15 cellular contexts compared by ENCODE assay signal in genomic region chr14:69770559-69770958, GRCh38. TPM values are rescaled to one million over a fixed set of nuclear protein-coding genes. Genes with fewer than 3 reads are reported as not detected.
DNase-seq lines count a peak whose midpoint lies in the region; ATAC-seq and TF ChIP-seq lines count a peak whose summit lies in the region.
"Had no signal": no experiment of that assay in that cellular context is flagged by ENCODE, and none has a peak within 500 bp of the region (broad histone marks: within the 10 kb centered on the region; RNA-seq: fewer than 3 reads in every experiment).

No MANE protein-coding gene starts in this region.

- H3K14ac ChIP-seq in mesenchymal stem cell (ENCODE audit: low read length in 2 of 2): no peak overlapping the region

- DNase-seq in activated naive CD4-positive, alpha-beta T cell treated with Interleukin-2 at 50 U/mL for 16 hours: no peak
- no peak for DNase-seq in activated naive CD4-positive, alpha-beta T cell treated with anti-CD3 and anti-CD28 coated beads, Interleukin-2, amount 50 U/mL, for 72 hours (ENCODE audit: low spot score in 2 of 2)
- DNase-seq in mesenchymal stem cell (no peak), lower leg skin (ENCODE audit: low spot score in 2 of 2) (no peak), MM.1S (no peak), gastrocnemius medialis (no peak)
- DNase-seq: Kasumi-1, left ventricle myocardium superior, NCI-H1436 had no signal

- H4K8ac ChIP-seq in mesenchymal stem cell (ENCODE audit: low read length): no peak overlapping the region

- no peaks in the 10 kb centered on the region for H3K27me3 Mint-ChIP-seq in activated naive CD4-positive, alpha-beta T cell treated with anti-CD3 and anti-CD28 coated beads, Interleukin-2, amount 50 U/mL, for 24 hours

- H3K4me1 Mint-ChIP-seq in activated naive CD4-positive, alpha-beta T cell treated with anti-CD3 and anti-CD28 coated beads, Interleukin-2, amount 50 U/mL, for 24 hours: peaks cover 80% of the 10 kb centered on the region

- H3K9ac ChIP-seq in mesenchymal stem cell (ENCODE audit: low read length) (peak overlapping the region; percentile 38), MM.1S (ENCODE audit: low read length) (no peak overlapping the region)

- H4K91ac ChIP-seq in mesenchymal stem cell (ENCODE audit: low read length): no peak overlapping the region

- H3K23ac ChIP-seq in mesenchymal stem cell (ENCODE audit: low read length in 2 of 2): no peak overlapping the region

- H2AK5ac ChIP-seq in mesenchymal stem cell (ENCODE audit: low read length, severe bottlenecking): no peak overlapping the region

- in situ Hi-C loops in gastrocnemius medialis (cut with MboI; ENCODE audit: low sequenced_read_pairs in 4 of 4): no loop called here

- H2BK120ac ChIP-seq in mesenchymal stem cell (ENCODE audit: low read depth, low read length): no peak overlapping the region

- 0 out of 2 replicates have a peak, but pooled peaks cover 10% of the 10 kb centered on the region for H3F3A ChIP-seq in MM.1S (ENCODE audit: insufficient read depth, low read length)

- peaks cover 52% of the 10 kb centered on the region for H3K36me3 Mint-ChIP-seq in activated naive CD4-positive, alpha-beta T cell treated with anti-CD3 and anti-CD28 coated beads, Interleukin-2, amount 50 U/mL, for 24 hours
- peaks cover 64 to 98% of the 10 kb centered on the region in 2 donors for H3K36me3 Mint-ChIP-seq in activated naive CD4-positive, alpha-beta T cell treated with anti-CD3 and anti-CD28 coated beads, Interleukin-2, amount 50 U/mL, for 72 hours

- no peak overlapping the region for H3K18ac ChIP-seq in mesenchymal stem cell (ENCODE audit: low read depth in 1 of 2, low read length in 2 of 2)

- no peak overlapping the region for H2AFZ ChIP-seq in mesenchymal stem cell (ENCODE audit: low read depth, low read length)
- no peak overlapping the region for H2AFZ ChIP-seq in MM.1S (ENCODE audit: low read length)

- H3K79me1 ChIP-seq in mesenchymal stem cell (replicated peaks; ENCODE audit: low read length, poor library complexity, severe bottlenecking): peaks cover 24% of the 10 kb centered on the region

- TF ChIP-seq CTCF in lower leg skin (IDR thresholded peaks at IDR 0.05) (no peak), MM.1S (IDR thresholded peaks at IDR 0.05; ENCODE audit: low read length) (no peak), gastrocnemius medialis (IDR thresholded peaks at IDR 0.05 in 4 of 5, conservative IDR thresholded peaks at IDR 0.05 in 1 of 5) (no peak)

- ATAC-seq in activated naive CD4-positive, alpha-beta T cell treated with anti-CD3 and anti-CD28 coated beads, Interleukin-2, amount 50 U/mL, for 72 hours: no peak
- ATAC-seq in HG03432 (IDR thresholded peaks at IDR 0.05; ENCODE audit: unreplicated experiment) (no peak), gastrocnemius medialis (no peak)
- ATAC-seq: gastroesophageal sphincter, left ventricle myocardium superior had no signal

- H3K27ac Mint-ChIP-seq in activated naive CD4-positive, alpha-beta T cell treated with anti-CD3 and anti-CD28 coated beads, Interleukin-2, amount 50 U/mL, for 24 hours: peak overlapping the region; percentile 74
- peak overlapping the region; percentile 60 to 75 for H3K27ac Mint-ChIP-seq in activated naive CD4-positive, alpha-beta T cell treated with anti-CD3 and anti-CD28 coated beads, Interleukin-2, amount 50 U/mL, for 72 hours

- no peaks in the 10 kb centered on the region for H3K9me2 ChIP-seq in MM.1S (replicated peaks; ENCODE audit: insufficient read depth, low read length)

- H3K4me2 ChIP-seq in mesenchymal stem cell (ENCODE audit: low read length, poor library complexity, severe bottlenecking): no peak overlapping the region
- H3K4me2 ChIP-seq in MM.1S (ENCODE audit: low read depth, low read length): no peak overlapping the region

- H3K9me3 ChIP-seq in mesenchymal stem cell (ENCODE audit: control insufficient read depth, low read length) (no peaks in the 10 kb centered on the region), MM.1S (replicated peaks; ENCODE audit: insufficient read depth, low read length) (no peaks in the 10 kb centered on the region), gastrocnemius medialis (no peaks in the 10 kb centered on the region)
- H3K9me3 ChIP-seq: gastroesophageal sphincter had no signal

- TF ChIP-seq POLR2A in lower leg skin (IDR thresholded peaks at IDR 0.05) (no peak), gastrocnemius medialis (IDR thresholded peaks at IDR 0.05) (no peak)

- no peaks in the 10 kb centered on the region for H3K9me3 Mint-ChIP-seq in activated naive CD4-positive, alpha-beta T cell treated with anti-CD3 and anti-CD28 coated beads, Interleukin-2, amount 50 U/mL, for 24 hours
- H3K9me3 Mint-ChIP-seq in activated naive CD4-positive, alpha-beta T cell treated with anti-CD3 and anti-CD28 coated beads, Interleukin-2, amount 50 U/mL, for 72 hours: peaks cover 0 to 4% of the 10 kb centered on the region in 2 donors

- no peak overlapping the region for H3K27ac ChIP-seq in mesenchymal stem cell (ENCODE audit: low read length, poor library complexity, severe bottlenecking)
- no peak overlapping the region for H3K27ac ChIP-seq in MM.1S (ENCODE audit: low read length)
- no peak overlapping the region for H3K27ac ChIP-seq in gastrocnemius medialis
- H3K27ac ChIP-seq: gastroesophageal sphincter had no signal

- H3K4me1 ChIP-seq in mesenchymal stem cell (ENCODE audit: control insufficient read depth, insufficient read depth, low read depth, low read length) (peaks cover 12% of the 10 kb centered on the region), MM.1S (ENCODE audit: low read length) (0 out of 2 replicates have a peak, but pooled peaks cover 4% of the 10 kb centered on the region), gastrocnemius medialis (peaks cover 34 to 37% of the 10 kb centered on the region in 2 donors)

- no peak overlapping the region for H2BK15ac ChIP-seq in mesenchymal stem cell (ENCODE audit: low read depth, poor library complexity, severe bottlenecking)

- H2BK5ac ChIP-seq in mesenchymal stem cell (ENCODE audit: low read depth, low read length, poor library complexity, severe bottlenecking): no peak overlapping the region

- no peak overlapping the region for H3K4me3 ChIP-seq in mesenchymal stem cell (ENCODE audit: insufficient read depth in 1 of 2, low read depth in 1 of 2, low read length in 2 of 2)
- H3K4me3 ChIP-seq in lower leg skin (ENCODE audit: low read depth, poor library complexity, severe bottlenecking): no peak overlapping the region
- H3K4me3 ChIP-seq in MM.1S (ENCODE audit: low read length): no peak overlapping the region
- H3K4me3 ChIP-seq in gastrocnemius medialis: no peak overlapping the region

- H4K20me1 ChIP-seq in MM.1S (ENCODE audit: insufficient read depth, low read length): peaks cover 3% of the 10 kb centered on the region; the same call in 1 of the 2 replicates

- H3K27me3 ChIP-seq in mesenchymal stem cell (ENCODE audit: control insufficient read depth in 1 of 2, insufficient read depth in 1 of 2, low read length in 2 of 2) (no peaks in the 10 kb centered on the region), MM.1S (replicated peaks; ENCODE audit: insufficient read depth, low read length) (no peaks in the 10 kb centered on the region), gastrocnemius medialis (no peaks in the 10 kb centered on the region)
- H3K27me3 ChIP-seq: gastroesophageal sphincter had no signal

- H3K4ac ChIP-seq in mesenchymal stem cell (ENCODE audit: low read depth in 1 of 2, low read length in 2 of 2): no peak overlapping the region

- peaks cover 43% of the 10 kb centered on the region for H3K79me2 ChIP-seq in MM.1S (ENCODE audit: low read length)

- H2BK12ac ChIP-seq in mesenchymal stem cell (ENCODE audit: low read length in 2 of 2): no peak overlapping the region

- peak overlapping the region; percentile 81 for H3K4me3 Mint-ChIP-seq in activated naive CD4-positive, alpha-beta T cell treated with anti-CD3 and anti-CD28 coated beads, Interleukin-2, amount 50 U/mL, for 24 hours

- 96% methylated on average over 1 of the region's 3 CpGs for WGBS in mesenchymal stem cell
- 76 to 90% methylated on average over 3 of the region's 3 CpGs for WGBS in lower leg skin, 2 donors

- H3K36me3 ChIP-seq in mesenchymal stem cell (ENCODE audit: control insufficient read depth in 1 of 2, insufficient read depth in 2 of 2, low read depth in 1 of 2, low read length in 2 of 2): peaks cover 33 to 78% of the 10 kb centered on the region in 2 experiments
- H3K36me3 ChIP-seq in MM.1S (replicated peaks; ENCODE audit: insufficient read depth, low read length): peaks cover 30% of the 10 kb centered on the region
- peaks cover 18 to 76% of the 10 kb centered on the region in 2 donors for H3K36me3 ChIP-seq in gastrocnemius medialis

- intact Hi-C loops in lower leg skin (cut with DNase I; ENCODE audit: low total_unique reads) (no loop called here), gastrocnemius medialis (cut with DNase I; ENCODE audit: low total_unique reads) (no loop called here)

RNA-seq across cellular contexts. Expression of gene SRSF5, which starts 3.6 kb away (rescaled TPM):
- 100 to 1,000 TPM; 324 to 364 TPM for total RNA-seq in activated naive CD4-positive, alpha-beta T cell treated with anti-CD3 and anti-CD28 coated beads, Interleukin-2, amount 50 U/mL, for 72 hours
- polyA plus RNA-seq in mesenchymal stem cell (2013, experiment 1 of 2): 191 TPM
- polyA plus RNA-seq in mesenchymal stem cell (2013, experiment 2 of 2): 183 TPM
- total RNA-seq in lower leg skin (100 to 1,000 TPM; 297 to 612 (median 380) TPM), gastrocnemius medialis (100 to 1,000 TPM in 1 of 4 donors, 10 to 100 TPM in 3; 57.5 to 113 (median 84.6) TPM)

RNA-seq across cellular contexts. Expression of gene SLC10A1, which starts 26.5 kb away (rescaled TPM):
- total RNA-seq in activated naive CD4-positive, alpha-beta T cell treated with anti-CD3 and anti-CD28 coated beads, Interleukin-2, amount 50 U/mL, for 72 hours: not detected
- polyA plus RNA-seq in mesenchymal stem cell (2013, experiment 1 of 2): not detected
- not detected for polyA plus RNA-seq in mesenchymal stem cell (2013, experiment 2 of 2)
- not detected for total RNA-seq in lower leg skin
- under 1 TPM in 2 of 4 donors, not detected in 2; 0.22 to 0.23 TPM for total RNA-seq in gastrocnemius medialis
- total RNA-seq: cerebellum, gastroesophageal sphincter, left ventricle myocardium superior, myocyte, RPMI7951 had no signal
